Comparison of ENCODE assay signal across 1 cellular context in genomic region chr15:66233487-66234415, GRCh38.
TF ChIP-seq lines count a peak whose summit lies in the region.

No MANE protein-coding gene starts in this region.

TF ChIP-seq in K562, 482 proteins besides CTCF, POLR2A, EP300 and RAD21 (continued from another document and continues in another):
- TF ChIP-seq DLX4 (CRISPR knock-in tag; IDR thresholded peaks at IDR 0.05) (no peak), CREB1 (IDR thresholded peaks at IDR 0.05) (no peak), CREB1 (CRISPR knock-in tag; IDR thresholded peaks at IDR 0.05) (no peak), ZFP36 (IDR thresholded peaks at IDR 0.05; ENCODE audit: low read depth, low read length, partially characterized antibody) (no peak), POU5F1 (IDR thresholded peaks at IDR 0.05; ENCODE audit: borderline replicate concordance, low read depth, low read length, partially characterized antibody) (no peak), RFX1 (IDR thresholded peaks at IDR 0.05) (no peak), SMAD1 (IDR thresholded peaks at IDR 0.05; ENCODE audit: low read depth, low read length, partially characterized antibody) (no peak), BRF2 (IDR thresholded peaks at IDR 0.05; ENCODE audit: borderline replicate concordance, insufficient read depth, insufficient read length) (no peak), PHF8 (IDR thresholded peaks at IDR 0.05; ENCODE audit: borderline replicate concordance, low read length) (no peak), JUND (IDR thresholded peaks at IDR 0.05; ENCODE audit: borderline replicate concordance, low read depth, low read length) (peak; percentile 77), JUND (tag; IDR thresholded peaks at IDR 0.05; ENCODE audit: borderline replicate concordance, low read depth, low read length) (no peak; the same call in 2 of the 3 replicates), TSC22D4 (tag; IDR thresholded peaks at IDR 0.05) (no peak), ZBTB17 (CRISPR knock-in tag; IDR thresholded peaks at IDR 0.05) (no peak), PBX2 (CRISPR knock-in tag; IDR thresholded peaks at IDR 0.05; ENCODE audit: low read depth) (no peak), PBX2 (tag; conservative IDR thresholded peaks at IDR 0.05; ENCODE audit: low read depth) (no peak), BCL6 (CRISPR knock-in tag; IDR thresholded peaks at IDR 0.05) (no peak), DDX20 (tag; IDR thresholded peaks at IDR 0.05; ENCODE audit: low read depth) (no peak), ZNF134 (CRISPR knock-in tag; conservative IDR thresholded peaks at IDR 0.05) (no peak), DMBX1 (CRISPR knock-in tag; IDR thresholded peaks at IDR 0.05; ENCODE audit: borderline replicate concordance) (peak; percentile 19; the same call in 1 of the 2 replicates), PKNOX1 (IDR thresholded peaks at IDR 0.05) (peak; percentile 49), TFAM (CRISPR knock-in tag; conservative IDR thresholded peaks at IDR 0.05) (no peak), ZEB2 (IDR thresholded peaks at IDR 0.05) (no peak), FOXM1 (IDR thresholded peaks at IDR 0.05; ENCODE audit: low read depth) (no peak), FOXM1 (CRISPR knock-in tag; IDR thresholded peaks at IDR 0.05; ENCODE audit: low read depth) (no peak), E2F3 (CRISPR knock-in tag; IDR thresholded peaks at IDR 0.05) (no peak), ZNF766 (CRISPR knock-in tag; conservative IDR thresholded peaks at IDR 0.05) (no peak), CBX8 (IDR thresholded peaks at IDR 0.05; ENCODE audit: borderline replicate concordance, extremely low read depth, low read depth, low read length, poor library complexity, severe bottlenecking) (no peak), ZBTB9 (CRISPR knock-in tag; IDR thresholded peaks at IDR 0.05) (no peak), CTCFL (IDR thresholded peaks at IDR 0.05; ENCODE audit: borderline replicate concordance, insufficient read depth, low read depth, low read length, poor library complexity, severe bottlenecking) (no peak), CHCHD3 (CRISPR knock-in tag; IDR thresholded peaks at IDR 0.05) (no peak), SMARCA5 (IDR thresholded peaks at IDR 0.05) (no peak), SMC3 (conservative IDR thresholded peaks at IDR 0.05; ENCODE audit: insufficient read depth, low read depth, low read length) (peak; percentile 48; the same call in 1 of the 2 replicates), ZNF232 (CRISPR knock-in tag; IDR thresholded peaks at IDR 0.05) (no peak), ZBED1 (IDR thresholded peaks at IDR 0.05) (no peak), ZNF133 (CRISPR knock-in tag; IDR thresholded peaks at IDR 0.05) (no peak), TCF3 (CRISPR knock-in tag; IDR thresholded peaks at IDR 0.05) (no peak), ETS1 (conservative IDR thresholded peaks at IDR 0.05; ENCODE audit: control insufficient read depth, low read depth, low read length) (no peak), ATF2 (CRISPR knock-in tag; IDR thresholded peaks at IDR 0.05) (no peak), ETV6 (IDR thresholded peaks at IDR 0.05; ENCODE audit: borderline replicate concordance in 1 of 2, low read depth in 2 of 2, low read length in 1 of 2) (no peak), ETV6 (CRISPR knock-in tag; IDR thresholded peaks at IDR 0.05; ENCODE audit: borderline replicate concordance) (no peak), BRD9 (IDR thresholded peaks at IDR 0.05; ENCODE audit: low read depth, partially characterized antibody) (no peak), CAMTA2 (CRISPR knock-in tag; conservative IDR thresholded peaks at IDR 0.05) (no peak), ZBTB26 (CRISPR knock-in tag; IDR thresholded peaks at IDR 0.05) (no peak), ETV5 (CRISPR knock-in tag; IDR thresholded peaks at IDR 0.05; ENCODE audit: low read depth) (no peak), USF2 (CRISPR knock-in tag; IDR thresholded peaks at IDR 0.05) (peak; percentile 92), KDM4B (IDR thresholded peaks at IDR 0.05; ENCODE audit: borderline replicate concordance in 2 of 2, low read depth in 1 of 2) (no peak), ZNF217 (CRISPR knock-in tag; IDR thresholded peaks at IDR 0.05) (no peak), ZNF121 (CRISPR knock-in tag; conservative IDR thresholded peaks at IDR 0.05) (no peak), FOXK2 (conservative IDR thresholded peaks at IDR 0.05 in 1 of 2, IDR thresholded peaks at IDR 0.05 in 1 of 2; ENCODE audit: low read depth in 2 of 2) (no peak), CGGBP1 (CRISPR knock-in tag; IDR thresholded peaks at IDR 0.05) (no peak), ZNF165 (CRISPR knock-in tag; IDR thresholded peaks at IDR 0.05; ENCODE audit: borderline replicate concordance) (no peak), ZNF583 (CRISPR knock-in tag; IDR thresholded peaks at IDR 0.05) (no peak), SNAPC5 (CRISPR knock-in tag; IDR thresholded peaks at IDR 0.05) (no peak), RBM34 (IDR thresholded peaks at IDR 0.05; ENCODE audit: borderline replicate concordance, insufficient read depth, low read length) (no peak), FOXJ3 (CRISPR knock-in tag; IDR thresholded peaks at IDR 0.05) (no peak), HDAC1 (IDR thresholded peaks at IDR 0.05) (no peak)
